In the genomic region with DNA sequence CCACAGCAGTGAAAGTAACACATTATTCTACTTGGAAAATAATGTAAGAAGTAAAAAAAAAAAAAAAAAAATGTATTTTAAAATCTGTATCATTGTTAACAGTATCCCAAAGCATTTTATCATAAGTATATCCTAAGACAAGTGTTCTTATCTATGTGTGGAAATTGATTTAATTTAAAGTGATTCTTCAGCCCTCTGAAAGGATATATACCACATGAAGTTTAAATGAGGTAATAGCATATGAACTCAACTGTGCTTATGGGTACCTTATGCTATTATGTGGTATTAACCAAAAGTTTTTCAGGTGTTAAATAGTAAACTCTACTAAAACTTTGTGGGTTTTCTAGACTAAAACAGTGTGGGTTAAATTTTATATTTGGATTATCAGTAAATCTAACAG, we compare ENCODE assay signal across 22 cellular contexts. TPM values are rescaled to one million over a fixed set of nuclear protein-coding genes. Genes with fewer than 3 reads are reported as not detected.
DNase-seq lines count a peak whose midpoint lies in the region; ATAC-seq and TF ChIP-seq lines count a peak whose summit lies in the region.
"Had no signal": no experiment of that assay in that cellular context is flagged by ENCODE, and none has a peak within 500 bp of the region (broad histone marks: within the 10 kb centered on the region; RNA-seq: fewer than 3 reads in every experiment).

No MANE protein-coding gene starts in this region.

- H3K4me3 ChIP-seq in HCT116 (replicated peaks in 1 of 2; ENCODE audit: low read depth in 1 of 2, low read length in 2 of 2) (no peak overlapping the region), SK-N-MC (peak overlapping the region; percentile 4; the same call in 1 of the 2 replicates), fibroblast of lung (replicated peaks in 1 of 4; ENCODE audit: control extremely low read depth in 1 of 4, insufficient read depth in 1 of 4, low read depth in 3 of 4, low read length in 4 of 4) (no peak overlapping the region), suprapubic skin (no peak overlapping the region)
- H3K4me3 ChIP-seq: tibial artery had no signal

- H4K20me1 ChIP-seq in HCT116 (ENCODE audit: insufficient read depth), result peaks cover 36% of the 10 kb centered on the region; the same call in 1 of the 2 replicates
- H4K20me1 ChIP-seq in fibroblast of lung (ENCODE audit: control insufficient read depth, extremely low read depth, insufficient read depth, low read length), result no peaks in the 10 kb centered on the region

- H3K4me1 ChIP-seq in HCT116 (ENCODE audit: control insufficient read depth in 1 of 2, insufficient read depth in 2 of 2, low read length in 2 of 2), result peaks cover 23 to 56% of the 10 kb centered on the region in 2 experiments
- peaks cover 11% of the 10 kb centered on the region for H3K4me1 ChIP-seq in fibroblast of lung (ENCODE audit: control insufficient read depth, extremely low read depth, insufficient read depth, low read length)
- peaks cover 51% of the 10 kb centered on the region for H3K4me1 ChIP-seq in suprapubic skin

- H3K27me3 Mint-ChIP-seq in T-helper 2 cell treated with Interferon-gamma antibody and Interleukin-4, amounts not matched to agents 5 μg/mL and 100 μg/mL, for 36 hours (ENCODE audit: low read depth), result peaks cover 3% of the 10 kb centered on the region
- H3K27me3 Mint-ChIP-seq: activated naive CD8-positive, alpha-beta T cell; dendritic cell treated with granulocyte-macrophage colony-stimulating factor and Interleukin-4, amounts not matched to agents 40 ng/mL and 50 ng/mL, for 4 days; stimulated activated memory B cell treated with anti-CD40 and anti-IgM and Interleukin-4, amounts not matched to agents 10 μg/mL and 1 μg/mL and 100 μg/mL, for 72 hours had no signal

- ATAC-seq in HCT116 (no peak), GM21390 (IDR thresholded peaks at IDR 0.05; ENCODE audit: unreplicated experiment) (no peak)
- ATAC-seq: left colon; stimulated activated memory B cell treated with anti-CD40 and anti-IgM and Interleukin-4, amounts not matched to agents 10 μg/mL and 1 μg/mL and 100 μg/mL, for 72 hours had no signal

- H3K27me3 ChIP-seq in HCT116 (ENCODE audit: insufficient read depth, low read length) (no peaks in the 10 kb centered on the region), fibroblast of lung (ENCODE audit: control insufficient read depth, insufficient read depth, low read length) (no peaks in the 10 kb centered on the region), suprapubic skin (no peaks in the 10 kb centered on the region)
- H3K27me3 ChIP-seq: tibial artery had no signal

- H3K27ac ChIP-seq in HCT116 (ENCODE audit: low read depth, low read length) (no peak overlapping the region), SK-N-MC (peak overlapping the region; percentile 99), fibroblast of lung (ENCODE audit: insufficient read depth, low read length) (peak overlapping the region; percentile 30), suprapubic skin (no peak overlapping the region)
- H3K27ac ChIP-seq: tibial artery had no signal

- H3K9me2 ChIP-seq in HCT116 (ENCODE audit: insufficient read depth), result no peaks in the 10 kb centered on the region

- H3K4me1 Mint-ChIP-seq in T-helper 2 cell treated with Interferon-gamma antibody and Interleukin-4, amounts not matched to agents 5 μg/mL and 100 μg/mL, for 36 hours (ENCODE audit: low read depth), result peaks cover 55% of the 10 kb centered on the region

- no peak for TF ChIP-seq EP300 in suprapubic skin (IDR thresholded peaks at IDR 0.05)

- H3K36me3 ChIP-seq in HCT116 (ENCODE audit: control insufficient read depth in 1 of 2, insufficient read depth in 2 of 2, low read length in 2 of 2) (peaks cover 24 to 45% of the 10 kb centered on the region in 2 experiments), SK-N-MC (ENCODE audit: insufficient read depth, low read length) (peaks cover 57% of the 10 kb centered on the region), fibroblast of lung (ENCODE audit: control insufficient read depth, insufficient read depth, low read length) (peaks cover 2% of the 10 kb centered on the region), suprapubic skin (no peaks in the 10 kb centered on the region)
- H3K36me3 ChIP-seq: tibial artery had no signal

- H3K9me3 ChIP-seq in HCT116 (ENCODE audit: control insufficient read depth in 1 of 2, insufficient read depth in 1 of 2, low read depth in 1 of 2, low read length in 2 of 2) (no peaks in the 10 kb centered on the region), SK-N-MC (ENCODE audit: low read depth, low read length) (no peaks in the 10 kb centered on the region), fibroblast of lung (ENCODE audit: control insufficient read depth, insufficient read depth, low read depth, low read length) (no peaks in the 10 kb centered on the region), suprapubic skin (no peaks in the 10 kb centered on the region)
- H3K9me3 ChIP-seq: tibial artery had no signal

- POLR2A ChIA-PET in HCT116 (lab: Charles Lee), result no interaction called here

- no peak overlapping the region for H3K4me3 Mint-ChIP-seq in T-helper 2 cell treated with Interferon-gamma antibody and Interleukin-4, amounts not matched to agents 5 μg/mL and 100 μg/mL, for 36 hours
- H3K4me3 Mint-ChIP-seq: dendritic cell treated with granulocyte-macrophage colony-stimulating factor and Interleukin-4, amounts not matched to agents 40 ng/mL and 50 ng/mL, for 4 days; stimulated activated memory B cell treated with anti-CD40 and anti-IgM and Interleukin-4, amounts not matched to agents 10 μg/mL and 1 μg/mL and 100 μg/mL, for 72 hours had no signal

- H3K36me3 Mint-ChIP-seq in T-helper 2 cell treated with Interferon-gamma antibody and Interleukin-4, amounts not matched to agents 5 μg/mL and 100 μg/mL, for 36 hours (ENCODE audit: low read depth), result peaks cover 69% of the 10 kb centered on the region

- TF ChIP-seq RAD21 in HCT116 (IDR thresholded peaks at IDR 0.05; ENCODE audit: low read depth), result no peak

- no peak for TF ChIP-seq CTCF in HCT116 (IDR thresholded peaks at IDR 0.05 in 2 of 3, conservative IDR thresholded peaks at IDR 0.05 in 1 of 3; ENCODE audit: borderline replicate concordance in 1 of 3, insufficient read depth in 1 of 3, low read depth in 2 of 3, low read length in 2 of 3)
- no peak for TF ChIP-seq CTCF in fibroblast of lung (conservative IDR thresholded peaks at IDR 0.05 in 1 of 2, IDR thresholded peaks at IDR 0.05 in 1 of 2; ENCODE audit: low read depth in 1 of 2, low read length in 2 of 2)
- no peak for TF ChIP-seq CTCF in suprapubic skin (IDR thresholded peaks at IDR 0.05)

- no TSS peak for BruUV-seq in HCT116 (replicated peaks; lab: Mats Ljungman, UMichigan)

- intact Hi-C loops in HCT116 (cut with micrococcal nuclease), result loop anchor here (5.0 to 10.0 kb wide), 2 partner anchors 247 to 789 kb away; no protein-coding TSS in a partner anchor

- no peaks in the 10 kb centered on the region for H3K9me3 Mint-ChIP-seq in T-helper 2 cell treated with Interferon-gamma antibody and Interleukin-4, amounts not matched to agents 5 μg/mL and 100 μg/mL, for 36 hours
- H3K9me3 Mint-ChIP-seq: CD4-positive, CD25-positive, alpha-beta regulatory T cell; dendritic cell treated with granulocyte-macrophage colony-stimulating factor and Interleukin-4, amounts not matched to agents 40 ng/mL and 50 ng/mL, for 4 days; stimulated activated memory B cell treated with anti-CD40 and anti-IgM and Interleukin-4, amounts not matched to agents 10 μg/mL and 1 μg/mL and 100 μg/mL, for 72 hours had no signal

- H3K4me2 ChIP-seq in HCT116 (ENCODE audit: low read length), result peak overlapping the region; percentile 12; the same call in 1 of the 2 replicates
- no peak overlapping the region for H3K4me2 ChIP-seq in fibroblast of lung (ENCODE audit: extremely low read depth, insufficient read depth, low read length)

- H3K27ac Mint-ChIP-seq in T-helper 2 cell treated with Interferon-gamma antibody and Interleukin-4, amounts not matched to agents 5 μg/mL and 100 μg/mL, for 36 hours, result peak overlapping the region; percentile 53
- H3K27ac Mint-ChIP-seq: dendritic cell treated with granulocyte-macrophage colony-stimulating factor and Interleukin-4, amounts not matched to agents 40 ng/mL and 50 ng/mL, for 4 days had no signal

- TF ChIP-seq POLR2A in HCT116 (IDR thresholded peaks at IDR 0.05; ENCODE audit: borderline replicate concordance, extremely low read depth, insufficient read depth, insufficient read length), result no peak
- no peak for TF ChIP-seq POLR2A in suprapubic skin (IDR thresholded peaks at IDR 0.05)

- CTCF ChIA-PET in HCT116 (lab: Charles Lee), result no interaction called here

- no peak for DNase-seq in T-helper 2 cell treated with Interferon-gamma antibody and Interleukin-4, amounts not matched to agents 5 μg/mL and 100 μg/mL, for 36 hours (ENCODE audit: low spot score)
- DNase-seq in T-helper 2 cell, result no peak
- DNase-seq in HCT116 (ENCODE audit: low read depth, low spot score), result no peak
- no peak for DNase-seq in SK-N-MC (ENCODE audit: low read depth, low spot score)
- no peak for DNase-seq in fibroblast of lung (ENCODE audit: low read depth in 2 of 2)
- no peak for DNase-seq in cerebellum (ENCODE audit: low spot score)
- no peak for DNase-seq in suprapubic skin (ENCODE audit: low spot score in 2 of 2)
- DNase-seq: activated CD4-positive, CD25-positive, alpha-beta regulatory T cell treated with anti-CD3 and anti-CD28 coated beads, Interleukin-2, amount 50 U/mL, for 72 hours; CD4-positive, CD25-positive, alpha-beta regulatory T cell; left colon; midbrain; MV-4-11; NCI-H2029 treated with DMSO at 0.1 percent for 48 hours; NCI-H510A; SIG-M5; stimulated activated CD4-positive, alpha-beta T cell treated with anti-CD3 and anti-CD28 coated beads, Interleukin-12 subunit alpha, Interleukin-12 subunit beta, amount 100 ng/mL, for 4 hours; T1000; tibial artery had no signal

- H3K79me2 ChIP-seq in HCT116 (ENCODE audit: insufficient read depth, low read length) (peaks cover 85% of the 10 kb centered on the region), fibroblast of lung (ENCODE audit: control insufficient read depth, insufficient read depth, low read length) (peaks cover 74% of the 10 kb centered on the region)

- RAD21 ChIA-PET in HCT116 (lab: Charles Lee; ENCODE audit: low non-redundant PET in 1 of 2, low total read pairs in 2 of 2, uncharacterized antibody in 2 of 2, unreplicated experiment in 2 of 2), result no interaction called here

- no peak overlapping the region for H2AFZ ChIP-seq in HCT116 (ENCODE audit: low read depth, low read length, poor library complexity, severe bottlenecking)
- H2AFZ ChIP-seq in fibroblast of lung (ENCODE audit: low read length), result no peak overlapping the region

- peak overlapping the region; percentile 39; the same call in 1 of the 2 replicates for H3K9ac ChIP-seq in HCT116 (ENCODE audit: low read length)
- H3K9ac ChIP-seq in SK-N-MC (ENCODE audit: insufficient read length), result peak overlapping the region; percentile 97
- H3K9ac ChIP-seq in fibroblast of lung (ENCODE audit: insufficient read depth, low read length), result no peak overlapping the region

RNA-seq across cellular contexts. Expression of a gene that starts 2.8 kb away (rescaled TPM):
- total RNA-seq in HCT116 (2021; ENCODE audit: unreplicated experiment) (41.6 TPM), fibroblast of lung (29.0 and 33.0 TPM in 2 replicates), cerebellum (77.9 TPM), suprapubic skin (100 to 1,000 TPM in 1 of 4 donors, 10 to 100 TPM in 3; 43.6 to 111 (median 60.8) TPM)
- polyA plus RNA-seq in HCT116 (2012), result 25.7 and 27.3 TPM in 2 replicates
- polyA plus RNA-seq in fibroblast of lung, result 20.9 and 23.0 TPM in 2 replicates
- 11.8 and 13.4 TPM in 2 replicates for polyA plus RNA-seq in fibroblast of lung (2012)
- 10.4 and 16.0 TPM in 2 replicates for polyA minus RNA-seq in fibroblast of lung (ENCODE audit: low replicate concordance)

RNA-seq across cellular contexts. Expression of a gene that starts 4.5 kb away (rescaled TPM):
- 242 TPM for total RNA-seq in HCT116 (2021; ENCODE audit: unreplicated experiment)
- polyA plus RNA-seq in HCT116 (2012), result 384 and 475 TPM in 2 replicates
- 25.9 and 69.7 TPM in 2 replicates for total RNA-seq in fibroblast of lung
- 101 and 272 TPM in 2 replicates for polyA plus RNA-seq in fibroblast of lung
- polyA plus RNA-seq in fibroblast of lung (2012), result 67.7 and 187 TPM in 2 replicates
- 14.9 and 22.0 TPM in 2 replicates for polyA minus RNA-seq in fibroblast of lung (ENCODE audit: low replicate concordance)
- total RNA-seq in cerebellum, result 38.0 TPM
- 10 to 100 TPM in 3 of 4 donors, 1 to 10 TPM in 1; 8.6 to 35.4 (median 26.8) TPM for total RNA-seq in suprapubic skin

Comparison
In these comparisons a context has a peak if more than half of its experiments do, and no peak if none do; other contexts are left out.
1. H3K27ac ChIP-seq: peak in SK-N-MC (single experiment) and fibroblast of lung (single experiment); none in HCT116 (single experiment) and suprapubic skin (single experiment).